ENCODE assay signal across 6 cellular contexts in the genomic region with DNA sequence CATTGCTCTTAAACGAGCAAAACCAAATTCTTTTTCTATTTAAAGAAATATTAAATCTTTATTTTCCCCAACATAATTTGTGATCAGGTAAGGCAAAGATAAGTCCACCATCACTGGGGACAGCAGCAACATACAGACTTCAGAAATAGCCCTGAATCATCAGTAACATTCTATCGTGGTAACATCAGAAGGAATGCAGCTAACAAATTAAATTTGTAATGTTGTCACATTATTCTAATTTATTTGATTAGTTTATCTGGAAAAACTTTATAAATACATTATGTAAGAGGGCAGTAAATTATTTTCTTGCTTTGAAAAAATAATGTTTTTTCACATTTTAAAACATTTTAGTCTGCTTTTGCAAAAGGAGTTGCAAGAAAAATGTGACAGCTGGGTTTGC.
"Had no signal": no experiment of that assay in that cellular context is flagged by ENCODE, and none has a peak within 500 bp of the region (broad histone marks: within the 10 kb centered on the region; RNA-seq: fewer than 3 reads in every experiment).

No MANE protein-coding gene starts in this region.

- H3K4me3 ChIP-seq: GM23338 had no signal

- H3K9me3 Mint-ChIP-seq: GM23338, H9, IgD-negative memory B cell had no signal

- H3K9ac ChIP-seq: KMS-11 had no signal

- ATAC-seq: GM23338 had no signal

- DNase-seq: H9, HCEC 1CT, KBM-7 had no signal

- H3K4me1 Mint-ChIP-seq: IgD-negative memory B cell had no signal

- H2AFZ ChIP-seq: GM23338 had no signal

- H3K4me3 Mint-ChIP-seq: GM23338, H9, IgD-negative memory B cell had no signal

- H3K27ac Mint-ChIP-seq: GM23338, H9, IgD-negative memory B cell had no signal

- H3K27me3 Mint-ChIP-seq: IgD-negative memory B cell had no signal

- H3K27ac ChIP-seq: KMS-11 had no signal

- H3K4me2 ChIP-seq: GM23338, KMS-11 had no signal
